ENCODE assay signal across 14 cellular contexts in the genomic region with DNA sequence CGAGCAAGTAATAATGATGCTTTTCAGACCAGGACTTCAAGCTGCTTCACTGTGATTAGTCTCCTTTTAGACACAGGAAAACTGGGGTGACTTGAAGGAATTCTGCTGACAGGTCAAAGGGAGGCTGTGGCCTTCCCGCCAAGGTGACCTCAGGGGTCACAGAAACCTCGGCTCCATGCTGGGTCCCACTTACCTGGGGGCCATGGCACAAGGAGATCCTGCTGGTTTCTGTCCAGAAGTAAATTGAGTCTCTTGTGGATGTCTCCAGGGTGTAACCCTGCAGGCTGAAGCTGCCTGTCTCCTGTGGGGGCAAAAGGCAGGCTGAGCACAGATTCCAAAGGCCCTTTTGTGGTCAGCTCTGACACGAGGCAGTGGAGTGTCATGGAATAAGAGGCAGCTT.
"Had no signal": no experiment of that assay in that cellular context is flagged by ENCODE, and none has a peak within 500 bp of the region (broad histone marks: within the 10 kb centered on the region; RNA-seq: fewer than 3 reads in every experiment).

No MANE protein-coding gene starts in this region.

- H3K27me3 ChIP-seq: pancreas, thyroid gland, vagina had no signal

- H3K4me1 ChIP-seq: pancreas, thyroid gland, vagina had no signal

- H3K36me3 ChIP-seq: pancreas, thyroid gland, vagina had no signal

- DNase-seq: activated CD4-positive, alpha-beta T cell treated with anti-CD3 and anti-CD28 coated beads, Interleukin-2, amount 10 ng/mL, durations not matched to agents 7 days and 5 days; activated CD4-positive, CD25-positive, alpha-beta regulatory T cell; activated CD8-positive, alpha-beta memory T cell treated with anti-CD3 and anti-CD28 coated beads for 24 hours; activated naive CD4-positive, alpha-beta T cell treated with anti-CD3 and anti-CD28 coated beads, Interleukin-2, amount 10 ng/mL, durations not matched to agents 7 days and 5 days; activated T-cell treated with anti-CD3 and anti-CD28 coated beads for 4 hours; cerebellar nuclear complex; hypothalamus; mammary epithelial cell; pancreas; T-helper 2 cell; thyroid gland had no signal

- FAIRE-seq: pancreas, TTC549 had no signal

- ATAC-seq: pancreas had no signal

- H3K4me3 ChIP-seq: pancreas, skin epidermis, thyroid gland, vagina had no signal

- H3K27ac ChIP-seq: pancreas, skin epidermis, thyroid gland, vagina had no signal

- H3K9me3 ChIP-seq: pancreas, thyroid gland, vagina had no signal
